Comparison of ENCODE assay signal across 8 cellular contexts in the genomic region with DNA sequence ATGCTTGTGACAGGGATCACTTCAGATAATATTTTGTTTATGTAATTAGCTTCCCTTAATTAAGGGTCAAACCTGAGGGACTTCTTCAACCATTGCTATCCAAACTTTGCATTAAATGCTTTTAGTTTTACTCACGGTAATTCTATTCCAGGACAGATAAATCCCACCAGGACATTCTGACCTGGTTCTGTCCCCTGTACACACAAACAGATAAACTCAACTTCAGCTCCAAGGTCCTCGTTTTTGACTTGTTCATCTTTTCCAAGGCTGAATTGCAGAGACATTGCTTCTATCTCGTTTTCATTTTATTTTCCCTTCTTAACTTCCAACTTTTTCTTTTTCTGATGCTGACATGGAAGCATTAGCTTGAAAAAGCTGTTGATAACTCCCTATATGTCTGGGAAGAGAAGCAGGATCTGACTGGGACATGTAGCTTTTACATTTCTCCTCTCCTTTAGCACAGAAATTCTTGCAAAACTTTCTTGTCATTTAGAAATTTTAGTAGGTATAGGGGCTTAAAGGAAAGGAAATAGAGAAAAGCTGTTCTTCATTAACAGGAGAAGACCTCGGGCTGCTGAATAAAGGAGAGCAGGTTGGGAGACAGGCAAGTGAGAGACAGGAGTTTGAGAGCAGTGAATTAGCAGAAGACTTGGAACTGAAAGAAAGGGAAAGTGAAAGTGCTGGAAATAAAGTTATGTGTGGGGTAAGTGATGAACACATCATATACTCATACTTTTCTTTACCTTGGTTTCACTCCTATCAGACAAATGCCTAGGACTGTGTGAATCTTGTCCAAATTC.
A peak's percentile ranks its signal among the peaks of the same experiment; 100 is the strongest.
DNase-seq lines count a peak whose midpoint lies in the region; ATAC-seq, FAIRE-seq and TF ChIP-seq lines count a peak whose summit lies in the region.

No MANE protein-coding gene starts in this region.

- peak overlapping the region; percentile 66 for H3K4me3 Mint-ChIP-seq in osteocyte (ENCODE audit: unreplicated experiment)

- TF ChIP-seq CTCF in HEK293 (tag by site-specific recombination; IDR thresholded peaks at IDR 0.05), result no peak
- TF ChIP-seq CTCF in osteocyte (IDR thresholded peaks at IDR 0.05), result no peak

- peak; percentile 57 for FAIRE-seq in RCC 7860 (lab: Jason Lieb, UNC)
- FAIRE-seq in GM19239 (lab: Jason Lieb, UNC), result no peak

- no peaks in the 10 kb centered on the region for H3K9me3 ChIP-seq in HEK293 (ENCODE audit: control insufficient read depth, insufficient read depth, low read depth, low read length)
- no peaks in the 10 kb centered on the region for H3K9me3 ChIP-seq in endocrine pancreas (ENCODE audit: control insufficient read depth, low read length)

- no peak overlapping the region for H3K27ac ChIP-seq in HEK293 (ENCODE audit: extremely low read depth, low read depth, low read length)

- H3K4me3 ChIP-seq in HEK293 (ENCODE audit: low read depth, low read length), result no peak overlapping the region
- peak overlapping the region; percentile 53 for H3K4me3 ChIP-seq in endocrine pancreas (ENCODE audit: control insufficient read depth, insufficient read depth, low read length)

- DNase-seq in DMS53 (lab: John Stamatoyannopoulos, UW) (peak; percentile 64), RCC 7860 (ENCODE audit: low spot score) (peak; percentile 62), osteocyte (ENCODE audit: extremely low spot score, unreplicated experiment) (no peak), GM19239 (ENCODE audit: insufficient read length, low spot score) (no peak), HuH-7 (ENCODE audit: low spot score) (no peak)

- POLR2A ChIA-PET in HEK293 (lab: Yijun Ruan, JAX), result no interaction called here

- peak overlapping the region; percentile 93 for H3K27ac Mint-ChIP-seq in osteocyte (ENCODE audit: unreplicated experiment)

- ATAC-seq in GM19397 (IDR thresholded peaks at IDR 0.05; ENCODE audit: unreplicated experiment), result no peak

- H3K27me3 Mint-ChIP-seq in osteocyte (ENCODE audit: unreplicated experiment), result no peaks in the 10 kb centered on the region

- H3K4me1 Mint-ChIP-seq in osteocyte (ENCODE audit: unreplicated experiment), result peaks cover 27% of the 10 kb centered on the region

- H3K4me1 ChIP-seq in HEK293 (ENCODE audit: control insufficient read depth, insufficient read depth, low read length) (no peaks in the 10 kb centered on the region), endocrine pancreas (ENCODE audit: control insufficient read depth, insufficient read depth, low read length) (no peaks in the 10 kb centered on the region)

- H3K36me3 ChIP-seq in HEK293 (ENCODE audit: control insufficient read depth in 2 of 2, insufficient read depth in 1 of 2, low read length in 2 of 2), result no peaks in the 10 kb centered on the region
- no peaks in the 10 kb centered on the region for H3K36me3 ChIP-seq in endocrine pancreas (ENCODE audit: control insufficient read depth, insufficient read depth, low read length)

- no peaks in the 10 kb centered on the region for H3K36me3 Mint-ChIP-seq in osteocyte (ENCODE audit: unreplicated experiment)

- H3K9me3 Mint-ChIP-seq in osteocyte (ENCODE audit: unreplicated experiment), result no peaks in the 10 kb centered on the region

- CTCF ChIA-PET in HEK293 (lab: Yijun Ruan, JAX), result interaction anchor here (0.6 kb wide), 1 partner anchor 10 kb away, joined by 3 read pairs; no protein-coding TSS in a partner anchor

- H3K9ac ChIP-seq in endocrine pancreas (ENCODE audit: control insufficient read depth, insufficient read depth, low read length), result no peak overlapping the region

- no peaks in the 10 kb centered on the region for H3K27me3 ChIP-seq in endocrine pancreas (ENCODE audit: control insufficient read depth, insufficient read depth, low read length)

TF ChIP-seq in HEK293, 187 proteins besides CTCF, POLR2A, EP300 and RAD21:
- TF ChIP-seq ZNF366 (tag by site-specific recombination; conservative IDR thresholded peaks at IDR 0.05) (no peak), ZNF624 (tag by site-specific recombination; IDR thresholded peaks at IDR 0.05) (no peak), ZBTB8A (tag by site-specific recombination; IDR thresholded peaks at IDR 0.05) (no peak), ZNF555 (tag by site-specific recombination; conservative IDR thresholded peaks at IDR 0.05) (no peak), ZNF223 (tag by site-specific recombination; IDR thresholded peaks at IDR 0.05) (no peak), SP3 (tag by site-specific recombination; IDR thresholded peaks at IDR 0.05) (no peak), MZF1 (tag by site-specific recombination; IDR thresholded peaks at IDR 0.05; ENCODE audit: borderline replicate concordance) (no peak), ZNF19 (tag by site-specific recombination; IDR thresholded peaks at IDR 0.05; ENCODE audit: low read depth) (no peak), PRDM1 (tag by site-specific recombination; IDR thresholded peaks at IDR 0.05) (peak; percentile 74)

Comparison
In these comparisons a context has a peak if more than half of its experiments do, and no peak if none do; other contexts are left out.
1. DNase-seq: peak in DMS53 (single experiment) and RCC 7860 (single experiment); none in osteocyte (single experiment), GM19239 (single experiment) and HuH-7 (single experiment).